Comparison of ENCODE assay signal across 1 cellular context in the genomic region with DNA sequence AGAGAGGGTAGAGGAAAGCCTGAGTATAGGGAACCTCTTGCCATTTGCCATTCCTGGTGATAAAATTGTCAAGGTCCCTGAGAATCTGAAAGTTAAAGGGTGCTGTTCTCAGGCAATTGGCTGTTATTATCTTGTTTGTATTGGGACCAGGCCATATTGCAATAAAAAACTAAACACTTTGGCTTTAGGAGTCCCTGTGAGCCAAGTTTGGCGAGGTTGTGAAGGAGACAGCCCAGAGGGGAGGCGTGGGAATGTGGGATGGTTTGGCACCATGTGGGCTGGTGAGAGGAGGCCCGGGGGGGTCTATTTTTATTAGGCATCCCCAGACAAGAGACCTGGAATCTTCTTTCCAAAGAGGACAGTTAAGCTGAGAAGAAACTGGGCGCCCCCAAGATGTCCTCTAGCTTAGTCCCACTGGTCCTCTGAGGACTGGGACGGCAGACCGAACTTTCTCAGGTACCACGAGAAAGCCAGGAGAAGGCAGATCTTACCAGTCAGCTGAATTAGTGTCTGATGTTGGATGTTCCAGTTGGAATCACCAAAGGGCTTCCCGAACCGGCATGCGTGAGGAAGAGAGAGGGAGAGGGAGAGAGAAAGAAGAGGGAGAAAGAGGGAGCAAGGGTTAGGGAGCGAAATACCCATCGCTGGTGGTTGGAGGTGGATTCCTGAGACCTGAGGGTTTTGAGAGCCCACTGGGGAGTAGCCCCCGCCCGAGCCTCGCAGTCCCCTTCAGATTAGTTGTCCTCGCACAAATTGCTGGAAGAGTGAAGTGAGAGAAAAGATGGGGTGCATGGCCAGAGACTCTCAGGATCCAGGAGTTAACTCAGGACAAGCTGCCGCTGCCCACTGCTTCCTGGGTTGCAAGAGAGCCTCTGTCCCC.
TF ChIP-seq lines count a peak whose summit lies in the region.

No MANE protein-coding gene starts in this region.

TF ChIP-seq in IMR-90, 13 proteins besides CTCF, POLR2A, EP300 and RAD21:
- TF ChIP-seq RCOR1 (IDR thresholded peaks at IDR 0.05; ENCODE audit: insufficient replicate concordance, low read length) (no peak), MXI1 (IDR thresholded peaks at IDR 0.05; ENCODE audit: borderline replicate concordance, low read depth, low read length) (no peak), NFE2L2 (IDR thresholded peaks at IDR 0.05; ENCODE audit: low read depth, low read length) (no peak), SMC3 (IDR thresholded peaks at IDR 0.05; ENCODE audit: low read depth, low read length) (no peak), CEBPB (IDR thresholded peaks at IDR 0.05; ENCODE audit: low read depth, low read length) (no peak)
